ENCODE assay signal across 1 cellular context in genomic region chr22:41957941-41958556, GRCh38.
TF ChIP-seq lines count a peak whose summit lies in the region.

No MANE protein-coding gene starts in this region.

TF ChIP-seq in IMR-90, 13 proteins besides CTCF, POLR2A, EP300 and RAD21 (continued from another document):
- TF ChIP-seq USF2 (IDR thresholded peaks at IDR 0.05; ENCODE audit: low read depth, low read length) (no peak), RFX5 (IDR thresholded peaks at IDR 0.05; ENCODE audit: low read depth, low read length) (no peak), ELK1 (IDR thresholded peaks at IDR 0.05; ENCODE audit: borderline replicate concordance, low read depth, low read length) (no peak), BHLHE40 (IDR thresholded peaks at IDR 0.05; ENCODE audit: low read depth, low read length) (no peak), MXI1 (IDR thresholded peaks at IDR 0.05; ENCODE audit: borderline replicate concordance, low read depth, low read length) (no peak), MAZ (IDR thresholded peaks at IDR 0.05; ENCODE audit: borderline replicate concordance, low read depth, low read length) (no peak), FOS (IDR thresholded peaks at IDR 0.05; ENCODE audit: low read depth, low read length) (no peak), NFE2L2 (IDR thresholded peaks at IDR 0.05; ENCODE audit: low read depth, low read length) (no peak), RCOR1 (IDR thresholded peaks at IDR 0.05; ENCODE audit: insufficient replicate concordance, low read length) (no peak), MAFK (IDR thresholded peaks at IDR 0.05; ENCODE audit: low read depth, low read length) (no peak)
